ENCODE assay signal across 10 cellular contexts in genomic region chr19:53057904-53058579, GRCh38. TPM values are rescaled to one million over a fixed set of nuclear protein-coding genes. Genes with fewer than 3 reads are reported as not detected.
DNase-seq lines count a peak whose midpoint lies in the region; ATAC-seq, FAIRE-seq and TF ChIP-seq lines count a peak whose summit lies in the region.
"Had no signal": no experiment of that assay in that cellular context is flagged by ENCODE, and none has a peak within 500 bp of the region (broad histone marks: within the 10 kb centered on the region; RNA-seq: fewer than 3 reads in every experiment).

No MANE protein-coding gene starts in this region.

- dilution Hi-C loops in mammary epithelial cell (cut with HindIII; ENCODE audit: low sequenced_read_pairs): no loop called here
- dilution Hi-C loops in keratinocyte (cut with MboI; ENCODE audit: extremely low pct_ligation_motif_present, low sequenced_read_pairs): no loop called here

- H3K9ac ChIP-seq in mammary epithelial cell (ENCODE audit: insufficient read depth, low read length): no peak overlapping the region
- H3K9ac ChIP-seq in keratinocyte (ENCODE audit: control insufficient read depth, extremely low read depth, insufficient read depth, low read length): no peak overlapping the region
- H3K9ac ChIP-seq in HepG2 (ENCODE audit: insufficient read depth, low read depth, low read length): no peak overlapping the region

- no peaks in the 10 kb centered on the region for H3K36me3 ChIP-seq in mammary epithelial cell (ENCODE audit: insufficient read depth, low read length)
- no peaks in the 10 kb centered on the region for H3K36me3 ChIP-seq in keratinocyte (ENCODE audit: control insufficient read depth in 2 of 2, extremely low read depth in 1 of 2, insufficient read depth in 2 of 2, low read length in 2 of 2)
- H3K36me3 ChIP-seq in vagina: no peaks in the 10 kb centered on the region
- no peaks in the 10 kb centered on the region for H3K36me3 ChIP-seq in HepG2 (replicated peaks in 1 of 2; ENCODE audit: control insufficient read depth in 1 of 2, insufficient read depth in 2 of 2, low read length in 2 of 2)

- H4K20me1 ChIP-seq in mammary epithelial cell (ENCODE audit: insufficient read depth, low read length) (no peaks in the 10 kb centered on the region), keratinocyte (ENCODE audit: control insufficient read depth, extremely low read depth, insufficient read depth, low read length) (no peaks in the 10 kb centered on the region), HepG2 (ENCODE audit: insufficient read depth, low read length) (no peaks in the 10 kb centered on the region)

- H2AFZ ChIP-seq in mammary epithelial cell (ENCODE audit: low read depth, low read length) (peak overlapping the region; percentile 67), keratinocyte (ENCODE audit: control insufficient read depth, low read length) (peak overlapping the region; percentile 36), HepG2 (ENCODE audit: low read length) (no peak overlapping the region)

- TF ChIP-seq RAD21 in HepG2 (CRISPR knock-in tag; IDR thresholded peaks at IDR 0.05): no peak

- in situ Hi-C loops in mammary epithelial cell (cut with MboI; ENCODE audit: low sequenced_read_pairs in 2 of 2) (no loop called here), HepG2 (cut with HindIII; ENCODE audit: extremely low pct_ligation_motif_present, low pct_unique_long_range_greater_than_20kb) (no loop called here)

- intact Hi-C loops in mammary epithelial cell (cut with micrococcal nuclease): no loop called here
- intact Hi-C loops in vagina (cut with DNase I): no loop called here
- intact Hi-C loops in HepG2 (cut with micrococcal nuclease; ENCODE audit: unreplicated experiment): no loop called here

- peak; percentile 28 for DNase-seq in stimulated activated CD4-positive, alpha-beta T cell treated with anti-CD3 and anti-CD28 coated beads, Interleukin-1b, Interleukin-23, amount 100 ng/mL, for 48 hours
- DNase-seq in stimulated activated CD4-positive, alpha-beta T cell treated with anti-CD3 and anti-CD28 coated beads, Interleukin-2, amount 100 ng/mL, for 48 hours: no peak
- DNase-seq in mammary epithelial cell: peak; percentile 17
- no peak for DNase-seq in keratinocyte (ENCODE audit: low read depth, low spot score)
- DNase-seq in vagina (ENCODE audit: extremely low spot score in 2 of 2): no peak
- no peak for DNase-seq in HepG2 (ENCODE audit: low spot score)
- no peak for DNase-seq in activated CD8-positive, alpha-beta memory T cell treated with anti-CD3 and anti-CD28 coated beads, Interleukin-2, amount 50 U/mL, for 48 hours
- DNase-seq: DMS153 had no signal

- TF ChIP-seq EP300 in HepG2 (IDR thresholded peaks at IDR 0.05; ENCODE audit: low read depth in 2 of 2, low read length in 2 of 2) (no peak), HepG2 (CRISPR knock-in tag; IDR thresholded peaks at IDR 0.05; ENCODE audit: borderline replicate concordance) (no peak)

- no peak for TF ChIP-seq POLR2A in vagina (IDR thresholded peaks at IDR 0.05)
- no peak for TF ChIP-seq POLR2A in HepG2 (IDR thresholded peaks at IDR 0.05; ENCODE audit: insufficient read depth in 1 of 2, low read depth in 2 of 2, low read length in 2 of 2)

- peak overlapping the region in 2 of 3 experiments; percentile 16 to 30 for H3K4me3 ChIP-seq in mammary epithelial cell (replicated peaks in 1 of 3; ENCODE audit: insufficient read depth in 1 of 3, low read depth in 2 of 3, low read length in 3 of 3)
- H3K4me3 ChIP-seq in keratinocyte (ENCODE audit: control insufficient read depth in 2 of 3, extremely low read depth in 1 of 3, insufficient read depth in 2 of 3, low read depth in 1 of 3, low read length in 3 of 3): peak overlapping the region in 2 of 3 experiments; percentile 13 to 22
- peak overlapping the region; percentile 2 to 14 for H3K4me3 ChIP-seq in vagina
- no peak overlapping the region for H3K4me3 ChIP-seq in HepG2 (replicated peaks in 1 of 3; ENCODE audit: insufficient read depth in 1 of 3, low read depth in 2 of 3, low read length in 3 of 3)

- ATAC-seq in HepG2 (no peak), GM18870 (IDR thresholded peaks at IDR 0.05; ENCODE audit: unreplicated experiment) (no peak)

- BruUV-seq in mammary epithelial cell (replicated peaks; lab: Mats Ljungman, UMichigan) (no TSS peak), HepG2 (replicated peaks; lab: Mats Ljungman, UMichigan) (no TSS peak)

- CTCF ChIA-PET in mammary epithelial cell (lab: Charles Lee; ENCODE audit: low non-redundant PET) (no interaction called here), HepG2 (lab: Yijun Ruan, JAX; ENCODE audit: low intra/inter-chr PET ratio, low total read pairs) (no interaction called here)

- H3K4me1 ChIP-seq in mammary epithelial cell (ENCODE audit: insufficient read depth, low read length) (no peaks in the 10 kb centered on the region), keratinocyte (ENCODE audit: control insufficient read depth, extremely low read depth, insufficient read depth, low read length) (no peaks in the 10 kb centered on the region), vagina (no peaks in the 10 kb centered on the region), HepG2 (ENCODE audit: insufficient read depth, low read length) (no peaks in the 10 kb centered on the region)

- H3K9me3 ChIP-seq in mammary epithelial cell (replicated peaks; ENCODE audit: insufficient read depth, low read length): peaks cover 22% of the 10 kb centered on the region
- peaks cover 9% of the 10 kb centered on the region for H3K9me3 ChIP-seq in keratinocyte (ENCODE audit: control insufficient read depth, low read depth, low read length)
- H3K9me3 ChIP-seq in vagina: peaks cover 4% of the 10 kb centered on the region
- H3K9me3 ChIP-seq in HepG2 (ENCODE audit: low read length): peaks cover 73% of the 10 kb centered on the region

- H3K9me1 ChIP-seq in keratinocyte (ENCODE audit: control insufficient read depth, extremely low read depth, insufficient read depth, low read length): no peaks in the 10 kb centered on the region

- WGBS in mammary epithelial cell (ENCODE audit: low coverage, missing lambda C conversion rate): 4% methylated on average over 22 of the region's 59 CpGs
- 80% methylated on average over 59 of the region's 59 CpGs for WGBS in HepG2 (ENCODE audit: low lambda C conversion rate)

- FAIRE-seq in keratinocyte (lab: Jason Lieb, UNC) (no peak), HepG2 (lab: Jason Lieb, UNC) (no peak)

- no peaks in the 10 kb centered on the region for H3K79me2 ChIP-seq in mammary epithelial cell (ENCODE audit: insufficient read depth, low read length)
- H3K79me2 ChIP-seq in keratinocyte (ENCODE audit: control insufficient read depth, insufficient read depth, low read length): no peaks in the 10 kb centered on the region
- no peaks in the 10 kb centered on the region for H3K79me2 ChIP-seq in HepG2 (ENCODE audit: insufficient read depth, low read length)

- H3K4me2 ChIP-seq in mammary epithelial cell (ENCODE audit: insufficient read depth, low read depth, low read length): peak overlapping the region; percentile 60
- H3K4me2 ChIP-seq in keratinocyte (ENCODE audit: control insufficient read depth, extremely low read depth, insufficient read depth, low read depth, low read length): peak overlapping the region; percentile 62
- no peak overlapping the region for H3K4me2 ChIP-seq in HepG2 (ENCODE audit: low read depth, low read length)

- H3K27ac ChIP-seq in mammary epithelial cell (ENCODE audit: insufficient read depth, low read depth, low read length) (no peak overlapping the region), keratinocyte (ENCODE audit: control insufficient read depth, insufficient read depth, low read length) (no peak overlapping the region), vagina (no peak overlapping the region), HepG2 (ENCODE audit: extremely low read length, insufficient read depth, low read length) (no peak overlapping the region)

- H3K27me3 ChIP-seq in mammary epithelial cell (ENCODE audit: insufficient read depth, low read length) (peaks cover 3% of the 10 kb centered on the region), keratinocyte (ENCODE audit: control insufficient read depth, extremely low read depth, insufficient read depth, low read length) (no peaks in the 10 kb centered on the region), vagina (no peaks in the 10 kb centered on the region), HepG2 (ENCODE audit: control insufficient read depth in 1 of 2, insufficient read depth in 2 of 2, low read length in 2 of 2) (no peaks in the 10 kb centered on the region)

- POLR2A ChIA-PET in HepG2 (lab: Yijun Ruan, JAX): no interaction called here

- TF ChIP-seq CTCF in mammary epithelial cell (conservative IDR thresholded peaks at IDR 0.05 in 1 of 2, IDR thresholded peaks at IDR 0.05 in 1 of 2; ENCODE audit: extremely low read depth in 1 of 2, insufficient read depth in 1 of 2, low read depth in 1 of 2, low read length in 2 of 2) (no peak), keratinocyte (optimal IDR thresholded peaks at IDR 0.05 in 1 of 3, IDR thresholded peaks at IDR 0.05 in 1 of 3, conservative IDR thresholded peaks at IDR 0.05 in 1 of 3; ENCODE audit: extremely low read depth in 1 of 3, insufficient read depth in 2 of 3, low read length in 3 of 3) (no peak), vagina (IDR thresholded peaks at IDR 0.05) (no peak), HepG2 (CRISPR knock-in tag; IDR thresholded peaks at IDR 0.05) (no peak)

RNA-seq across cellular contexts. Expression of gene ERVV-2, which starts 13.5 kb away (rescaled TPM):
- total RNA-seq in mammary epithelial cell (not detected), vagina (not detected), HepG2 (2016; rRNA removed; fragmentation: Illumina TruSeq; extraction: Trizol) (not detected in 2 replicates)
- polyA plus RNA-seq in mammary epithelial cell (not detected), keratinocyte (not detected in 3 replicates), HepG2 (2011; rRNA removed) (0.03 TPM in 1 of 2 replicates, not detected in the other)
- polyA minus RNA-seq in mammary epithelial cell (not detected), keratinocyte (not detected in 3 replicates)
- polyA plus RNA-seq in keratinocyte (2011; ENCODE audit: low read depth): not detected
- polyA plus RNA-seq in keratinocyte (2011; cell fraction: cytosol; rRNA removed): 0.03 TPM in 1 of 2 replicates, not detected in the other
- polyA plus RNA-seq in keratinocyte (2011; cell fraction: nucleus; rRNA removed): 0.05 TPM in 1 of 2 replicates, not detected in the other
- not detected in 2 replicates for polyA plus RNA-seq in keratinocyte (2012; ENCODE audit: low replicate concordance)
- not detected for polyA minus RNA-seq in keratinocyte (2011; cell fraction: cytosol; rRNA and poly(A)+ RNA removed)
- polyA minus RNA-seq in keratinocyte (2011; cell fraction: nucleus; rRNA and poly(A)+ RNA removed): not detected in 2 replicates
- total RNA-seq in HepG2 (2016; cell fraction: cytosol; rRNA removed; fragmentation: Illumina TruSeq; extraction: Trizol; ENCODE audit: low read depth): not detected in 2 replicates
- total RNA-seq in HepG2 (2016; cell fraction: insoluble cytoplasmic fraction; rRNA removed; fragmentation: Illumina TruSeq; extraction: Trizol): not detected in 2 replicates
- total RNA-seq in HepG2 (2016; cell fraction: membrane; rRNA removed; fragmentation: Illumina TruSeq; extraction: Trizol): not detected in 2 replicates
- total RNA-seq in HepG2 (2016; cell fraction: nucleus; rRNA removed; fragmentation: Illumina TruSeq; extraction: Trizol): not detected in 2 replicates
- 0.04 TPM in 1 of 2 replicates, not detected in the other for polyA plus RNA-seq in HepG2 (2011; cell fraction: cytosol; rRNA removed)
- not detected in 2 replicates for polyA plus RNA-seq in HepG2 (2011; cell fraction: nucleus; rRNA removed)
- not detected in 2 replicates for polyA plus RNA-seq in HepG2 (2012)
- polyA plus RNA-seq in HepG2 (2016; cell fraction: cytosol; fragmentation: Illumina TruSeq; extraction: Trizol; ENCODE audit: low read depth): not detected in 2 replicates
- polyA plus RNA-seq in HepG2 (2016; cell fraction: insoluble cytoplasmic fraction; fragmentation: Illumina TruSeq; extraction: Trizol; ENCODE audit: low read depth): not detected in 2 replicates
- not detected in 2 replicates for polyA plus RNA-seq in HepG2 (2016; cell fraction: membrane; fragmentation: Illumina TruSeq; extraction: Trizol; ENCODE audit: low read depth)
- polyA plus RNA-seq in HepG2 (2016; cell fraction: nucleus; fragmentation: Illumina TruSeq; extraction: Trizol; ENCODE audit: insufficient read depth, low read depth): not detected in 2 replicates
- 0.09 TPM in 1 of 2 replicates, not detected in the other for polyA minus RNA-seq in HepG2 (2011; rRNA and poly(A)+ RNA removed; ENCODE audit: low replicate concordance)
- polyA minus RNA-seq in HepG2 (2011; cell fraction: cytosol; rRNA and poly(A)+ RNA removed): not detected in 2 replicates
- polyA minus RNA-seq in HepG2 (2011; cell fraction: nucleus; rRNA and poly(A)+ RNA removed): not detected in 2 replicates
- polyA plus RNA-seq: IgD-negative memory B cell had no signal

RNA-seq across cellular contexts. Expression of gene ERVV-1, which starts 44.3 kb away (rescaled TPM):
- total RNA-seq in mammary epithelial cell (not detected), vagina (not detected), HepG2 (2016; rRNA removed; fragmentation: Illumina TruSeq; extraction: Trizol) (not detected in 2 replicates)
- polyA plus RNA-seq in mammary epithelial cell (not detected), keratinocyte (not detected in 3 replicates), HepG2 (2011; rRNA removed) (not detected in 2 replicates)
- polyA minus RNA-seq in mammary epithelial cell (not detected), keratinocyte (not detected in 3 replicates)
- not detected for polyA plus RNA-seq in keratinocyte (2011; ENCODE audit: low read depth)
- not detected in 2 replicates for polyA plus RNA-seq in keratinocyte (2011; cell fraction: cytosol; rRNA removed)
- polyA plus RNA-seq in keratinocyte (2011; cell fraction: nucleus; rRNA removed): not detected in 2 replicates
- polyA plus RNA-seq in keratinocyte (2012; ENCODE audit: low replicate concordance): not detected in 2 replicates
- not detected for polyA minus RNA-seq in keratinocyte (2011; cell fraction: cytosol; rRNA and poly(A)+ RNA removed)
- polyA minus RNA-seq in keratinocyte (2011; cell fraction: nucleus; rRNA and poly(A)+ RNA removed): not detected in 2 replicates
- total RNA-seq in HepG2 (2016; cell fraction: cytosol; rRNA removed; fragmentation: Illumina TruSeq; extraction: Trizol; ENCODE audit: low read depth): not detected in 2 replicates
- total RNA-seq in HepG2 (2016; cell fraction: insoluble cytoplasmic fraction; rRNA removed; fragmentation: Illumina TruSeq; extraction: Trizol): not detected in 2 replicates
- not detected in 2 replicates for total RNA-seq in HepG2 (2016; cell fraction: membrane; rRNA removed; fragmentation: Illumina TruSeq; extraction: Trizol)
- total RNA-seq in HepG2 (2016; cell fraction: nucleus; rRNA removed; fragmentation: Illumina TruSeq; extraction: Trizol): not detected in 2 replicates
- not detected in 2 replicates for polyA plus RNA-seq in HepG2 (2011; cell fraction: cytosol; rRNA removed)
- polyA plus RNA-seq in HepG2 (2011; cell fraction: nucleus; rRNA removed): not detected in 2 replicates
- not detected in 2 replicates for polyA plus RNA-seq in HepG2 (2012)
- not detected in 2 replicates for polyA plus RNA-seq in HepG2 (2016; cell fraction: cytosol; fragmentation: Illumina TruSeq; extraction: Trizol; ENCODE audit: low read depth)
- polyA plus RNA-seq in HepG2 (2016; cell fraction: insoluble cytoplasmic fraction; fragmentation: Illumina TruSeq; extraction: Trizol; ENCODE audit: low read depth): not detected in 2 replicates
- not detected in 2 replicates for polyA plus RNA-seq in HepG2 (2016; cell fraction: membrane; fragmentation: Illumina TruSeq; extraction: Trizol; ENCODE audit: low read depth)
- polyA plus RNA-seq in HepG2 (2016; cell fraction: nucleus; fragmentation: Illumina TruSeq; extraction: Trizol; ENCODE audit: insufficient read depth, low read depth): not detected in 2 replicates
- polyA minus RNA-seq in HepG2 (2011; rRNA and poly(A)+ RNA removed; ENCODE audit: low replicate concordance): not detected in 2 replicates
- not detected in 2 replicates for polyA minus RNA-seq in HepG2 (2011; cell fraction: cytosol; rRNA and poly(A)+ RNA removed)
- polyA minus RNA-seq in HepG2 (2011; cell fraction: nucleus; rRNA and poly(A)+ RNA removed): not detected in 2 replicates

RNA-seq across cellular contexts. Expression of gene ZNF160, which starts 45.2 kb away (rescaled TPM):
- total RNA-seq in mammary epithelial cell (10 to 100 TPM; 23.4 to 33.0 TPM), vagina (41.7 TPM), HepG2 (2016; rRNA removed; fragmentation: Illumina TruSeq; extraction: Trizol) (12.1 and 14.5 TPM in 2 replicates)
- polyA plus RNA-seq in mammary epithelial cell (10.1 TPM), keratinocyte (10.2 to 14.4 TPM (median 12.6 TPM) in 3 replicates), HepG2 (2011; rRNA removed) (8.1 and 8.4 TPM in 2 replicates)
- polyA minus RNA-seq in mammary epithelial cell (18.6 TPM), keratinocyte (13.7 to 30.8 TPM (median 20.2 TPM) in 3 replicates)
- 15.8 TPM for polyA plus RNA-seq in keratinocyte (2011; ENCODE audit: low read depth)
- polyA plus RNA-seq in keratinocyte (2011; cell fraction: cytosol; rRNA removed): 5.7 and 9.7 TPM in 2 replicates
- 43.1 and 47.8 TPM in 2 replicates for polyA plus RNA-seq in keratinocyte (2011; cell fraction: nucleus; rRNA removed)
- polyA plus RNA-seq in keratinocyte (2012; ENCODE audit: low replicate concordance): 8.7 and 12.8 TPM in 2 replicates
- 13.8 TPM for polyA minus RNA-seq in keratinocyte (2011; cell fraction: cytosol; rRNA and poly(A)+ RNA removed)
- polyA minus RNA-seq in keratinocyte (2011; cell fraction: nucleus; rRNA and poly(A)+ RNA removed): 28.4 and 46.3 TPM in 2 replicates
- 1.8 and 1.9 TPM in 2 replicates for total RNA-seq in HepG2 (2016; cell fraction: cytosol; rRNA removed; fragmentation: Illumina TruSeq; extraction: Trizol; ENCODE audit: low read depth)
- 13.3 and 13.9 TPM in 2 replicates for total RNA-seq in HepG2 (2016; cell fraction: insoluble cytoplasmic fraction; rRNA removed; fragmentation: Illumina TruSeq; extraction: Trizol)
- 4.6 and 4.7 TPM in 2 replicates for total RNA-seq in HepG2 (2016; cell fraction: membrane; rRNA removed; fragmentation: Illumina TruSeq; extraction: Trizol)
- total RNA-seq in HepG2 (2016; cell fraction: nucleus; rRNA removed; fragmentation: Illumina TruSeq; extraction: Trizol): 12.9 and 16.9 TPM in 2 replicates
- 4.1 and 5.1 TPM in 2 replicates for polyA plus RNA-seq in HepG2 (2011; cell fraction: cytosol; rRNA removed)
- polyA plus RNA-seq in HepG2 (2011; cell fraction: nucleus; rRNA removed): 26.0 and 27.3 TPM in 2 replicates
- 8.0 and 9.4 TPM in 2 replicates for polyA plus RNA-seq in HepG2 (2012)
- 0.28 and 0.32 TPM in 2 replicates for polyA plus RNA-seq in HepG2 (2016; cell fraction: cytosol; fragmentation: Illumina TruSeq; extraction: Trizol; ENCODE audit: low read depth)
- polyA plus RNA-seq in HepG2 (2016; cell fraction: insoluble cytoplasmic fraction; fragmentation: Illumina TruSeq; extraction: Trizol; ENCODE audit: low read depth): 6.5 TPM in 2 replicates
- polyA plus RNA-seq in HepG2 (2016; cell fraction: membrane; fragmentation: Illumina TruSeq; extraction: Trizol; ENCODE audit: low read depth): 0.78 and 1.0 TPM in 2 replicates
- polyA plus RNA-seq in HepG2 (2016; cell fraction: nucleus; fragmentation: Illumina TruSeq; extraction: Trizol; ENCODE audit: insufficient read depth, low read depth): 19.2 and 24.1 TPM in 2 replicates
- 11.3 and 19.4 TPM in 2 replicates for polyA minus RNA-seq in HepG2 (2011; rRNA and poly(A)+ RNA removed; ENCODE audit: low replicate concordance)
- 7.6 and 9.4 TPM in 2 replicates for polyA minus RNA-seq in HepG2 (2011; cell fraction: cytosol; rRNA and poly(A)+ RNA removed)
- 30.6 and 42.0 TPM in 2 replicates for polyA minus RNA-seq in HepG2 (2011; cell fraction: nucleus; rRNA and poly(A)+ RNA removed)

Comparison
In these comparisons a context has a peak if more than half of its experiments do, and no peak if none do; other contexts are left out.
1. DNase-seq: peak in stimulated activated CD4-positive, alpha-beta T cell treated with anti-CD3 and anti-CD28 coated beads, Interleukin-1b, Interleukin-23, amount 100 ng/mL, for 48 hours (single experiment) and mammary epithelial cell (single experiment); none in stimulated activated CD4-positive, alpha-beta T cell treated with anti-CD3 and anti-CD28 coated beads, Interleukin-2, amount 100 ng/mL, for 48 hours (0 of 2), keratinocyte (single experiment), vagina (0 of 2), HepG2 (single experiment) and activated CD8-positive, alpha-beta memory T cell treated with anti-CD3 and anti-CD28 coated beads, Interleukin-2, amount 50 U/mL, for 48 hours (single experiment).
2. H3K4me3 ChIP-seq: peak in mammary epithelial cell (2 of 3), keratinocyte (2 of 3) and vagina (2 of 2); none in HepG2 (0 of 3).